ENCODE assay signal across 8 cellular contexts in genomic region chr15:89206908-89207331, GRCh38. TPM values are rescaled to one million over a fixed set of nuclear protein-coding genes. Genes with fewer than 3 reads are reported as not detected.
DNase-seq lines count a peak whose midpoint lies in the region; ATAC-seq and TF ChIP-seq lines count a peak whose summit lies in the region.

No MANE protein-coding gene starts in this region.

- no peaks in the 10 kb centered on the region for H3K36me3 ChIP-seq in BJ (ENCODE audit: control insufficient read depth, insufficient read depth, low read length)
- H3K36me3 ChIP-seq in neural cell (ENCODE audit: insufficient read depth, low read length), result no peaks in the 10 kb centered on the region

- H3K36me3 Mint-ChIP-seq in activated T-cell treated with anti-CD3 and anti-CD28 coated beads, Interleukin-2, amount 50 U/mL, for 72 hours (ENCODE audit: insufficient read depth in 2 of 2), result no peaks in the 10 kb centered on the region

- no peak overlapping the region for H3K27ac ChIP-seq in neural cell (ENCODE audit: low read length)

- peak; percentile 79 for ATAC-seq in GM19395 (IDR thresholded peaks at IDR 0.05; ENCODE audit: unreplicated experiment)
- ATAC-seq in activated T-cell treated with anti-CD3 and anti-CD28 coated beads, Interleukin-2, amount 50 U/mL, for 72 hours (replicated peaks in 1 of 2), result peak; percentile 58 to 71
- ATAC-seq in stimulated activated naive CD8-positive, alpha-beta T cell treated with anti-CD3 and anti-CD28 coated beads, Interleukin-15, Interleukin-2, amounts not matched to agents 100 U/mL and 50 U/mL, for 24 hours, result peak; percentile 76

- TF ChIP-seq CTCF in BJ (IDR thresholded peaks at IDR 0.05; ENCODE audit: insufficient read depth, low read depth, low read length) (peak; percentile 100), fibroblast of mammary gland (conservative IDR thresholded peaks at IDR 0.05; ENCODE audit: control insufficient read depth, insufficient read depth, low read depth, low read length) (peak; percentile 92), neural cell (IDR thresholded peaks at IDR 0.05; ENCODE audit: poor library complexity, severe bottlenecking) (peak; percentile 53)

- H3K9me3 Mint-ChIP-seq in activated T-cell treated with anti-CD3 and anti-CD28 coated beads, Interleukin-2, amount 50 U/mL, for 72 hours, result no peaks in the 10 kb centered on the region

- CTCF ChIA-PET in BJ (lab: Yijun Ruan, JAX), result interaction anchor here (0.6 to 3.3 kb wide), 59 partner anchors 9 to 404 kb away, joined by 3 to 61 read pairs (median 4); partner anchors contain the start of genes FANCI and POLG

- H3K4me1 Mint-ChIP-seq in activated T-cell treated with anti-CD3 and anti-CD28 coated beads, Interleukin-2, amount 50 U/mL, for 72 hours (ENCODE audit: low read depth), result peaks cover 56% of the 10 kb centered on the region

- no peaks in the 10 kb centered on the region for H3K9me2 ChIP-seq in neural cell (ENCODE audit: insufficient read depth, low read length)

- peak; percentile 38 for TF ChIP-seq RAD21 in neural cell (conservative IDR thresholded peaks at IDR 0.05)

- H3K4me2 ChIP-seq in neural cell (ENCODE audit: low read length), result no peak overlapping the region

- DNase-seq in BJ (ENCODE audit: low read depth) (no peak), HT-29 (ENCODE audit: low spot score) (peak; percentile 87), RKO (ENCODE audit: low spot score) (peak; percentile 77), fibroblast of mammary gland (ENCODE audit: low read depth) (peak; percentile 62)
- peak; percentile 75 to 84 for DNase-seq in activated T-cell treated with anti-CD3 and anti-CD28 coated beads, Interleukin-2, amount 50 U/mL, for 72 hours
- peak; percentile 85 for DNase-seq in stimulated activated naive CD8-positive, alpha-beta T cell treated with anti-CD3 and anti-CD28 coated beads, Interleukin-15, Interleukin-2, amounts not matched to agents 100 U/mL and 50 U/mL, for 24 hours

- no peaks in the 10 kb centered on the region for H3K79me2 ChIP-seq in neural cell (replicated peaks; ENCODE audit: insufficient read depth, low read length)

- 0 out of 2 replicates have a peak, but pooled peaks cover 1% of the 10 kb centered on the region for H3K27me3 ChIP-seq in BJ (ENCODE audit: control insufficient read depth, insufficient read depth, low read length)
- no peaks in the 10 kb centered on the region for H3K27me3 ChIP-seq in neural cell (ENCODE audit: insufficient read depth, low read depth, low read length)

- peak overlapping the region; percentile 29 to 53 for H3K4me3 Mint-ChIP-seq in activated T-cell treated with anti-CD3 and anti-CD28 coated beads, Interleukin-2, amount 50 U/mL, for 72 hours

- H3K4me3 ChIP-seq in BJ (ENCODE audit: low read depth, low read length) (no peak overlapping the region), fibroblast of mammary gland (ENCODE audit: control insufficient read depth, low read depth, low read length) (no peak overlapping the region), neural cell (ENCODE audit: low read length) (no peak overlapping the region)

- no peaks in the 10 kb centered on the region for H3K9me3 ChIP-seq in neural cell (ENCODE audit: low read length)

- no peaks in the 10 kb centered on the region for H4K20me1 ChIP-seq in neural cell (ENCODE audit: insufficient read depth)

- no peak overlapping the region for H3K9ac ChIP-seq in neural cell (ENCODE audit: low read length)

- no peak overlapping the region for H2AFZ ChIP-seq in neural cell (ENCODE audit: low read depth, low read length)

- H3K27me3 Mint-ChIP-seq in activated T-cell treated with anti-CD3 and anti-CD28 coated beads, Interleukin-2, amount 50 U/mL, for 72 hours (ENCODE audit: low read depth), result peaks cover 6% of the 10 kb centered on the region

- POLR2A ChIA-PET in BJ (lab: Charles Lee), result no interaction called here

- TF ChIP-seq EP300 in neural cell (conservative IDR thresholded peaks at IDR 0.05; ENCODE audit: poor library complexity, severe bottlenecking), result no peak

- no peaks in the 10 kb centered on the region for H3F3A ChIP-seq in neural cell (ENCODE audit: insufficient read depth, low read length, poor library complexity, severe bottlenecking)

- H3K27ac Mint-ChIP-seq in activated T-cell treated with anti-CD3 and anti-CD28 coated beads, Interleukin-2, amount 50 U/mL, for 72 hours, result no peak overlapping the region

TF ChIP-seq in neural cell, 6 proteins besides CTCF, POLR2A, EP300 and RAD21:
- TF ChIP-seq REST (IDR thresholded peaks at IDR 0.05; ENCODE audit: borderline replicate concordance), result no peak
- TF ChIP-seq TAF1 (IDR thresholded peaks at IDR 0.05; ENCODE audit: low read depth), result no peak
- peak; percentile 30 for TF ChIP-seq SMC3 (conservative IDR thresholded peaks at IDR 0.05; ENCODE audit: poor library complexity)
- TF ChIP-seq EZH2 (IDR thresholded peaks at IDR 0.05; ENCODE audit: borderline replicate concordance, insufficient read depth, low read length, poor library complexity, severe bottlenecking), result no peak
- no peak for TF ChIP-seq POLR2AphosphoS5 (IDR thresholded peaks at IDR 0.05)

RNA-seq across cellular contexts. Expression of gene RLBP1, which starts 14.5 kb away (rescaled TPM):
- polyA plus RNA-seq in BJ (2011; rRNA removed) (not detected in 2 replicates), neural cell (0.16 TPM in 1 of 2 replicates, not detected in the other)
- not detected in 2 replicates for polyA minus RNA-seq in BJ (2011; rRNA and poly(A)+ RNA removed)
- 0.18 TPM in 1 of 2 replicates, not detected in the other for total RNA-seq in HT-29 (2014; rRNA removed; shearing (Covaris generic))
- under 1 TPM in 1 of 2 donors, not detected in 1; 0.53 TPM for total RNA-seq in activated T-cell treated with anti-CD3 and anti-CD28 coated beads, Interleukin-2, amount 50 U/mL, for 72 hours
- not detected in 2 replicates for polyA minus RNA-seq in neural cell

RNA-seq across cellular contexts. Expression of gene FANCI, which starts 36.9 kb away (rescaled TPM):
- polyA plus RNA-seq in BJ (2011; rRNA removed) (11.5 and 18.3 TPM in 2 replicates), neural cell (5.4 and 9.8 TPM in 2 replicates)
- 8.3 and 8.4 TPM in 2 replicates for polyA minus RNA-seq in BJ (2011; rRNA and poly(A)+ RNA removed)
- 44.4 and 59.1 TPM in 2 replicates for total RNA-seq in HT-29 (2014; rRNA removed; shearing (Covaris generic))
- 100 to 1,000 TPM; 179 to 195 TPM for total RNA-seq in activated T-cell treated with anti-CD3 and anti-CD28 coated beads, Interleukin-2, amount 50 U/mL, for 72 hours
- 5.4 and 6.7 TPM in 2 replicates for polyA minus RNA-seq in neural cell
